21 cellular contexts compared by ENCODE assay signal in the genomic region with DNA sequence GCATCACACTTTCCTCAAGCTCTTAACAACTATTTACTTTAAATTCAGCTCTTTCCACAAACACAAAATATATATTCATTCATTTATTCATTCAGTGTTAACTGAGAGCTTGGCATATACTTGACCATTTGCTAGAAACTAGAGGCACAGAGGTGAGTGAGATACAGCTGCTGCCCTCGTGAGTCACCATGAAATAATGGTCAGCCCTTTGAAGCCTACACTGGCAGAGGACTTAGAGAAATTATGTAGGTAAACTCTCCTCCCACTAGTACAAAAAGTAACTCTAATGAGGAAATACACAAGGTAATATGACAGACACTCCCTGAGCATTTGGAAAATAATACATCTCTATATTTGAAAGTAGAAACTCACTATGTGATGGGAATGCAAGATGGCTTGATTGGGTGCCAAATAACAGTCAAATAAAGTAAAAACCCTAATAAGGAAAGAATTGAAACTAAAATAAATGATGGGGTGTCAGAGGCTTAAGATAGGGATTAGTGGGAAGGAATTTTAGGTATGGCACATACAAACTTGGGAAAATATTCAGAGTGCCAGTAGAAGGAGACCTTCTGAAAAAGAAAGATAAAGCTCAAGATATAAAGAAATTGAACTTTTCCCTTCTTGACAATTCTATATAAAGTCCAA.
DNase-seq lines count a peak whose midpoint lies in the region; ATAC-seq and TF ChIP-seq lines count a peak whose summit lies in the region.
"Had no signal": no experiment of that assay in that cellular context is flagged by ENCODE, and none has a peak within 500 bp of the region (broad histone marks: within the 10 kb centered on the region; RNA-seq: fewer than 3 reads in every experiment).

No MANE protein-coding gene starts in this region.

- peak; percentile 67 for ATAC-seq in mucosa of descending colon
- ATAC-seq in WTC11, result no peak
- ATAC-seq in GM18520 (IDR thresholded peaks at IDR 0.05; ENCODE audit: unreplicated experiment), result no peak
- no peak for ATAC-seq in activated naive CD8-positive, alpha-beta T cell treated with anti-CD3 and anti-CD28 coated beads, Interleukin-2, amount 50 U/mL, for 24 hours

- H3K4me3 Mint-ChIP-seq in chondrocyte (ENCODE audit: unreplicated experiment) (no peak overlapping the region), WTC11 (no peak overlapping the region)
- H3K4me3 Mint-ChIP-seq in activated naive CD8-positive, alpha-beta T cell treated with anti-CD3 and anti-CD28 coated beads, Interleukin-2, amount 50 U/mL, for 24 hours, result no peak overlapping the region
- H3K4me3 Mint-ChIP-seq: CD14-positive monocyte, endodermal cell, nephron progenitor cell had no signal

- no peaks in the 10 kb centered on the region for H3K9me3 ChIP-seq in mucosa of descending colon
- no peaks in the 10 kb centered on the region for H3K9me3 ChIP-seq in stomach
- H3K9me3 ChIP-seq: Peyer's patch, prostate gland had no signal

- CTCF ChIA-PET in WTC11 (lab: Charles Lee), result interaction anchor here (0.6 kb wide), 1 partner anchor 160 kb away, joined by 4 read pairs; no protein-coding TSS in a partner anchor

- H3K4me1 ChIP-seq in mucosa of descending colon (ENCODE audit: low read depth) (no peaks in the 10 kb centered on the region), stomach (peaks cover 0 to 9% (median 0%) of the 10 kb centered on the region in 4 donors)
- H3K4me1 ChIP-seq: Peyer's patch, prostate gland had no signal

- no peak for TF ChIP-seq EP300 in stomach (IDR thresholded peaks at IDR 0.05)

- DNase-seq in DMS53 (lab: John Stamatoyannopoulos, UW) (peak; percentile 80), M059J (ENCODE audit: low read depth) (peak; percentile 43), chondrocyte (ENCODE audit: low spot score) (no peak), mucosa of descending colon (no peak), stomach (no peak), WTC11 (ENCODE audit: low spot score) (no peak)
- no peak for DNase-seq in activated naive CD8-positive, alpha-beta T cell treated with anti-CD3 and anti-CD28 coated beads, Interleukin-2, amount 50 U/mL, for 24 hours
- DNase-seq: activated CD4-positive, alpha-beta T cell treated with anti-CD3 and anti-CD28 coated beads for 4 hours; activated effector memory CD4-positive, alpha-beta T cell treated with anti-CD3 and anti-CD28 coated beads, Interleukin-2, amount 50 U/mL, for 16 hours; endodermal cell; GF-D8; left cardiac atrium; NCI-H1694 treated with DMSO at 0.1 percent for 48 hours; NCI-H345; nephron progenitor cell; Peyer's patch; stimulated activated CD4-positive, alpha-beta T cell treated with anti-CD3 and anti-CD28 coated beads, Interleukin-12 subunit alpha, Interleukin-12 subunit beta, amount 100 ng/mL, for 4 hours; substantia nigra had no signal

- H3K27me3 ChIP-seq in stomach, result no peaks in the 10 kb centered on the region
- H3K27me3 ChIP-seq: Peyer's patch had no signal

- no peak for TF ChIP-seq POLR2A in stomach (IDR thresholded peaks at IDR 0.05)

- TF ChIP-seq CTCF in chondrocyte (IDR thresholded peaks at IDR 0.05) (no peak), mucosa of descending colon (IDR thresholded peaks at IDR 0.05) (no peak), stomach (IDR thresholded peaks at IDR 0.05) (no peak), WTC11 (IDR thresholded peaks at IDR 0.05) (no peak)

- no peak overlapping the region for H3K27ac ChIP-seq in stomach
- H3K27ac ChIP-seq: Peyer's patch, prostate gland had no signal

- H3K36me3 Mint-ChIP-seq in chondrocyte (ENCODE audit: low read depth) (peaks cover 36% of the 10 kb centered on the region), WTC11 (peaks cover 12% of the 10 kb centered on the region)
- no peaks in the 10 kb centered on the region for H3K36me3 Mint-ChIP-seq in activated naive CD8-positive, alpha-beta T cell treated with anti-CD3 and anti-CD28 coated beads, Interleukin-2, amount 50 U/mL, for 24 hours (ENCODE audit: low read depth)
- H3K36me3 Mint-ChIP-seq: CD14-positive monocyte had no signal

- POLR2A ChIA-PET in WTC11 (lab: Charles Lee), result no interaction called here

- H3K9me3 Mint-ChIP-seq in chondrocyte (ENCODE audit: low read depth), result no peaks in the 10 kb centered on the region
- H3K9me3 Mint-ChIP-seq in WTC11, result no peaks in the 10 kb centered on the region
- H3K9me3 Mint-ChIP-seq in activated naive CD8-positive, alpha-beta T cell treated with anti-CD3 and anti-CD28 coated beads, Interleukin-2, amount 50 U/mL, for 24 hours, result no peaks in the 10 kb centered on the region
- H3K9me3 Mint-ChIP-seq: CD14-positive monocyte, endodermal cell, nephron progenitor cell had no signal

- H3K36me3 ChIP-seq in mucosa of descending colon (ENCODE audit: low read depth), result no peaks in the 10 kb centered on the region
- peaks cover 0 to 15% (median 8%) of the 10 kb centered on the region in 4 donors for H3K36me3 ChIP-seq in stomach
- H3K36me3 ChIP-seq: Peyer's patch, prostate gland had no signal

- 51 to 77% (median 65%) methylated on average over 1 of the region's 1 CpG for WGBS in stomach, 5 donors

- peaks cover 56% of the 10 kb centered on the region for H3K4me1 Mint-ChIP-seq in chondrocyte (ENCODE audit: low read depth)
- H3K4me1 Mint-ChIP-seq in WTC11, result peaks cover 14% of the 10 kb centered on the region
- no peaks in the 10 kb centered on the region for H3K4me1 Mint-ChIP-seq in activated naive CD8-positive, alpha-beta T cell treated with anti-CD3 and anti-CD28 coated beads, Interleukin-2, amount 50 U/mL, for 24 hours
- H3K4me1 Mint-ChIP-seq: CD14-positive monocyte, endodermal cell had no signal

- H3K27ac Mint-ChIP-seq in chondrocyte (ENCODE audit: unreplicated experiment) (peak overlapping the region; percentile 58), WTC11 (no peak overlapping the region)
- no peak overlapping the region for H3K27ac Mint-ChIP-seq in activated naive CD8-positive, alpha-beta T cell treated with anti-CD3 and anti-CD28 coated beads, Interleukin-2, amount 50 U/mL, for 24 hours
- H3K27ac Mint-ChIP-seq: CD14-positive monocyte, endodermal cell, nephron progenitor cell had no signal

- H3K4me3 ChIP-seq in mucosa of descending colon (no peak overlapping the region), stomach (no peak overlapping the region)
- H3K4me3 ChIP-seq: Peyer's patch, prostate gland had no signal

- intact Hi-C loops in mucosa of descending colon (cut with DNase I, micrococcal nuclease) (no loop called here), stomach (cut with DNase I; ENCODE audit: low total_unique reads) (no loop called here)

- H3K27me3 Mint-ChIP-seq in chondrocyte (ENCODE audit: low read depth) (no peaks in the 10 kb centered on the region), WTC11 (ENCODE audit: low read depth) (no peaks in the 10 kb centered on the region)
- H3K27me3 Mint-ChIP-seq in activated naive CD8-positive, alpha-beta T cell treated with anti-CD3 and anti-CD28 coated beads, Interleukin-2, amount 50 U/mL, for 24 hours, result peaks cover 3% of the 10 kb centered on the region

TF ChIP-seq in WTC11, 78 proteins besides CTCF, POLR2A, EP300 and RAD21:
- TF ChIP-seq SP1 (CRISPR knock-in tag; conservative IDR thresholded peaks at IDR 0.05) (no peak), ZNF671 (CRISPR knock-in tag; IDR thresholded peaks at IDR 0.05) (no peak), ZNF219 (CRISPR knock-in tag; IDR thresholded peaks at IDR 0.05; ENCODE audit: borderline replicate concordance) (no peak), SMAD4 (CRISPR knock-in tag; IDR thresholded peaks at IDR 0.05) (no peak), RELA (CRISPR knock-in tag; IDR thresholded peaks at IDR 0.05; ENCODE audit: borderline replicate concordance) (no peak)

Comparison
In these comparisons a context has a peak if more than half of its experiments do, and no peak if none do; other contexts are left out.
1. DNase-seq: peak in DMS53 (single experiment) and M059J (single experiment); none in chondrocyte (single experiment), mucosa of descending colon (0 of 3), stomach (single experiment), WTC11 (single experiment) and activated naive CD8-positive, alpha-beta T cell treated with anti-CD3 and anti-CD28 coated beads, Interleukin-2, amount 50 U/mL, for 24 hours (single experiment).